In genomic region chr6:145020114-145020513, GRCh38 we compare ENCODE assay signal across 34 cellular contexts.
"Had no signal": no experiment of that assay in that cellular context is flagged by ENCODE, and none has a peak within 500 bp of the region (broad histone marks: within the 10 kb centered on the region; RNA-seq: fewer than 3 reads in every experiment).

No MANE protein-coding gene starts in this region.

- H3K9me3 ChIP-seq: ascending aorta had no signal

- H3K36me3 ChIP-seq: ascending aorta, cardiac muscle cell, WERI-Rb-1 had no signal

- H3K4me3 ChIP-seq: ascending aorta, cardiac muscle cell had no signal

- ATAC-seq: activated CD4-positive, alpha-beta T cell treated with anti-CD3 and anti-CD28 coated beads for 36 hours; activated CD4-positive, CD25-positive, alpha-beta regulatory T cell treated with anti-CD3 and anti-CD28 coated beads, Interleukin-2, amount 50 U/mL, for 24 hours; activated CD8-positive, alpha-beta memory T cell treated with anti-CD3 and anti-CD28 coated beads, Interleukin-2, amount 10 ng/mL, durations not matched to agents 7 days and 5 days; activated CD8-positive, alpha-beta T cell treated with anti-CD3 and anti-CD28 coated beads, Interleukin-2, amount 10 ng/mL, durations not matched to agents 7 days and 5 days; activated naive CD8-positive, alpha-beta T cell treated with anti-CD3 and anti-CD28 coated beads, Interleukin-2, amount 50 U/mL, for 24 hours; WTC11 had no signal

- H3K27me3 ChIP-seq: ascending aorta, cardiac muscle cell had no signal

- DNase-seq: activated CD4-positive, alpha-beta memory T cell treated with anti-CD3 and anti-CD28 coated beads, Interleukin-2, amount 10 ng/mL, durations not matched to agents 7 days and 5 days; activated CD4-positive, alpha-beta T cell treated with anti-CD3 and anti-CD28 coated beads for 1 hour; activated CD4-positive, alpha-beta T cell treated with anti-CD3 and anti-CD28 coated beads for 36 hours; activated CD4-positive, alpha-beta T cell treated with anti-CD3 and anti-CD28 coated beads for 48 hours; activated CD4-positive, alpha-beta T cell treated with anti-CD3 and anti-CD28 coated beads, Interleukin-2, amount 10 ng/mL, durations not matched to agents 7 days and 5 days; activated CD4-positive, alpha-beta T cell treated with anti-CD3 and anti-CD28 coated beads, Interleukin-2, amount 50 U/mL, for 48 hours; activated CD4-positive, CD25-positive, alpha-beta regulatory T cell; activated CD8-positive, alpha-beta memory T cell treated with anti-CD3 and anti-CD28 coated beads for 24 hours; activated CD8-positive, alpha-beta memory T cell treated with anti-CD3 and anti-CD28 coated beads, Interleukin-2, amount 10 ng/mL, durations not matched to agents 7 days and 5 days; activated CD8-positive, alpha-beta memory T cell treated with anti-CD3 and anti-CD28 coated beads, Interleukin-2, amount 50 U/mL, for 48 hours; activated CD8-positive, alpha-beta T cell treated with anti-CD3 and anti-CD28 coated beads, Interleukin-2, amount 10 ng/mL, durations not matched to agents 7 days and 5 days; activated effector memory CD4-positive, alpha-beta T cell treated with Interleukin-2 at 50 U/mL for 16 hours; activated gamma-delta T cell; activated naive CD4-positive, alpha-beta T cell; activated naive CD4-positive, alpha-beta T cell treated with anti-CD3 and anti-CD28 coated beads for 36 hours; activated naive CD4-positive, alpha-beta T cell treated with anti-CD3 and anti-CD28 coated beads, Interleukin-2, amount 50 U/mL, for 16 hours; activated naive CD8-positive, alpha-beta T cell treated with anti-CD3 and anti-CD28 coated beads, Interleukin-2, amount 10 ng/mL, durations not matched to agents 7 days and 5 days; activated naive CD8-positive, alpha-beta T cell treated with anti-CD3 and anti-CD28 coated beads, Interleukin-2, amount 50 U/mL, for 24 hours; activated T-cell treated with anti-CD3 and anti-CD28 coated beads, Interleukin-2, amount 50 U/mL, for 24 hours; activated T-cell treated with anti-CD3 and anti-CD28 coated beads, Interleukin-2, amount 50 U/mL, for 48 hours; amygdala; anterior cingulate cortex; caudate nucleus; cerebellar nuclear complex; T-helper 1 cell; T-helper 2 cell; T-helper 9 cell; WERI-Rb-1 had no signal

- FAIRE-seq: bronchial epithelial cell, TTC549 had no signal

- H3K4me1 ChIP-seq: ascending aorta had no signal

- H3K27ac ChIP-seq: ascending aorta, cardiac muscle cell, WERI-Rb-1 had no signal
